8 cellular contexts compared by ENCODE assay signal in genomic region chr15:67836477-67836876, GRCh38. TPM values are rescaled to one million over a fixed set of nuclear protein-coding genes. Genes with fewer than 3 reads are reported as not detected.
DNase-seq lines count a peak whose midpoint lies in the region; ATAC-seq and TF ChIP-seq lines count a peak whose summit lies in the region.

No MANE protein-coding gene starts in this region.

- H3K27me3 Mint-ChIP-seq in activated CD4-positive, alpha-beta memory T cell treated with anti-CD3 and anti-CD28 coated beads, Interleukin-2, amount 10 ng/mL, durations not matched to agents 7 days and 5 days: peaks cover 64% of the 10 kb centered on the region
- H3K27me3 Mint-ChIP-seq in progenitor cell of endocrine pancreas: peaks cover 73% of the 10 kb centered on the region

- peak overlapping the region; percentile 44 for H3K4me3 Mint-ChIP-seq in activated CD4-positive, alpha-beta memory T cell treated with anti-CD3 and anti-CD28 coated beads, Interleukin-2, amount 10 ng/mL, durations not matched to agents 7 days and 5 days
- peak overlapping the region; percentile 53 for H3K4me3 Mint-ChIP-seq in progenitor cell of endocrine pancreas (ENCODE audit: low read depth)

- no peak overlapping the region for H3K4me3 ChIP-seq in fibroblast of mammary gland (ENCODE audit: control insufficient read depth, low read depth, low read length)

- CTCF ChIA-PET in activated CD4-positive, alpha-beta memory T cell treated with anti-CD3 and anti-CD28 coated beads, Interleukin-2, amount 10 ng/mL, durations not matched to agents 7 days and 5 days (lab: Charles Lee): interaction anchor here (0.6 to 4.3 kb wide), 11 partner anchors 10 to 890 kb away, joined by 3 to 52 read pairs (median 3); no protein-coding TSS in a partner anchor

- DNase-seq in NCI-H1105 (lab: John Stamatoyannopoulos, UW) (peak; percentile 63), NCI-H1105 treated with DMSO at 0.1 percent for 48 hours (lab: John Stamatoyannopoulos, UW) (no peak), NCI-H1417 treated with DMSO at 0.1 percent for 48 hours (lab: John Stamatoyannopoulos, UW) (peak; percentile 34), fibroblast of mammary gland (ENCODE audit: low read depth) (peak; percentile 40), progenitor cell of endocrine pancreas (ENCODE audit: low spot score, unreplicated experiment) (no peak), middle frontal gyrus (ENCODE audit: extremely low spot score, low spot score) (no peak)
- peak; percentile 57 for DNase-seq in activated CD4-positive, alpha-beta memory T cell treated with anti-CD3 and anti-CD28 coated beads, Interleukin-2, amount 10 ng/mL, durations not matched to agents 7 days and 5 days

- H3K36me3 Mint-ChIP-seq in activated CD4-positive, alpha-beta memory T cell treated with anti-CD3 and anti-CD28 coated beads, Interleukin-2, amount 10 ng/mL, durations not matched to agents 7 days and 5 days (ENCODE audit: low read depth): peaks cover 6% of the 10 kb centered on the region
- H3K36me3 Mint-ChIP-seq in progenitor cell of endocrine pancreas (ENCODE audit: insufficient read depth): peaks cover 2% of the 10 kb centered on the region

- ATAC-seq in GM18858 (IDR thresholded peaks at IDR 0.05; ENCODE audit: unreplicated experiment): no peak

- TF ChIP-seq CTCF in fibroblast of mammary gland (conservative IDR thresholded peaks at IDR 0.05; ENCODE audit: control insufficient read depth, insufficient read depth, low read depth, low read length) (peak; percentile 71), progenitor cell of endocrine pancreas (IDR thresholded peaks at IDR 0.05; ENCODE audit: unreplicated experiment) (peak; percentile 84)

- no peaks in the 10 kb centered on the region for H3K9me3 Mint-ChIP-seq in activated CD4-positive, alpha-beta memory T cell treated with anti-CD3 and anti-CD28 coated beads, Interleukin-2, amount 10 ng/mL, durations not matched to agents 7 days and 5 days
- no peaks in the 10 kb centered on the region for H3K9me3 Mint-ChIP-seq in progenitor cell of endocrine pancreas (ENCODE audit: low read depth)

- POLR2A ChIA-PET in activated CD4-positive, alpha-beta memory T cell treated with anti-CD3 and anti-CD28 coated beads, Interleukin-2, amount 10 ng/mL, durations not matched to agents 7 days and 5 days (lab: Charles Lee): no interaction called here

- H3K27ac Mint-ChIP-seq in activated CD4-positive, alpha-beta memory T cell treated with anti-CD3 and anti-CD28 coated beads, Interleukin-2, amount 10 ng/mL, durations not matched to agents 7 days and 5 days: no peak overlapping the region
- no peak overlapping the region for H3K27ac Mint-ChIP-seq in progenitor cell of endocrine pancreas

- peaks cover 56% of the 10 kb centered on the region for H3K4me1 Mint-ChIP-seq in activated CD4-positive, alpha-beta memory T cell treated with anti-CD3 and anti-CD28 coated beads, Interleukin-2, amount 10 ng/mL, durations not matched to agents 7 days and 5 days
- H3K4me1 Mint-ChIP-seq in progenitor cell of endocrine pancreas (ENCODE audit: low read depth): peaks cover 24% of the 10 kb centered on the region

RNA-seq across cellular contexts. Expression of gene RNU6-1, which starts 3.4 kb away (rescaled TPM):
- not detected for total RNA-seq in activated CD4-positive, alpha-beta memory T cell treated with anti-CD3 and anti-CD28 coated beads, Interleukin-2, amount 10 ng/mL, durations not matched to agents 7 days and 5 days
- total RNA-seq in progenitor cell of endocrine pancreas: not detected in 2 replicates

RNA-seq across cellular contexts. Expression of gene SKOR1, which starts 11.2 kb away (rescaled TPM):
- total RNA-seq in activated CD4-positive, alpha-beta memory T cell treated with anti-CD3 and anti-CD28 coated beads, Interleukin-2, amount 10 ng/mL, durations not matched to agents 7 days and 5 days: under 1 TPM; 0.23 to 0.25 TPM
- total RNA-seq in progenitor cell of endocrine pancreas: 0.60 and 0.75 TPM in 2 replicates

Comparison
In these comparisons a context has a peak if more than half of its experiments do, and no peak if none do; other contexts are left out.
1. DNase-seq: peak in NCI-H1105 (single experiment), NCI-H1417 treated with DMSO at 0.1 percent for 48 hours (single experiment), activated CD4-positive, alpha-beta memory T cell treated with anti-CD3 and anti-CD28 coated beads, Interleukin-2, amount 10 ng/mL, durations not matched to agents 7 days and 5 days (single experiment) and fibroblast of mammary gland (single experiment); none in NCI-H1105 treated with DMSO at 0.1 percent for 48 hours (single experiment), progenitor cell of endocrine pancreas (single experiment) and middle frontal gyrus (single experiment).